12 cellular contexts compared by ENCODE assay signal in genomic region chr7:29795696-29796095, GRCh38. TPM values are rescaled to one million over a fixed set of nuclear protein-coding genes. Genes with fewer than 3 reads are reported as not detected.
"Had no signal": no experiment of that assay in that cellular context is flagged by ENCODE, and none has a peak within 500 bp of the region (broad histone marks: within the 10 kb centered on the region; RNA-seq: fewer than 3 reads in every experiment).

No MANE protein-coding gene starts in this region.

- H3K4me3 ChIP-seq: GM23248, HAP-1 had no signal

- H3K27ac ChIP-seq: GM23248, HL-60 had no signal

- FAIRE-seq: HepG2 had no signal

- H3K36me3 ChIP-seq: HAP-1 had no signal

- H3K9ac ChIP-seq: GM23248 had no signal

- ATAC-seq: HCT116, HepG2 had no signal

- H2AFZ ChIP-seq: GM23248 had no signal

- DNase-seq: GOT3, H7, HFFc6, KG1 had no signal

RNA-seq across cellular contexts. Expression of gene WIPF3, which starts 10.6 kb away (rescaled TPM):
- total RNA-seq: GM23248, H4, HepG2, HFFc6, HT1080 had no signal
- polyA plus RNA-seq: GM23248, IgD-negative memory B cell had no signal
